Comparison of ENCODE assay signal across 11 cellular contexts in the genomic region with DNA sequence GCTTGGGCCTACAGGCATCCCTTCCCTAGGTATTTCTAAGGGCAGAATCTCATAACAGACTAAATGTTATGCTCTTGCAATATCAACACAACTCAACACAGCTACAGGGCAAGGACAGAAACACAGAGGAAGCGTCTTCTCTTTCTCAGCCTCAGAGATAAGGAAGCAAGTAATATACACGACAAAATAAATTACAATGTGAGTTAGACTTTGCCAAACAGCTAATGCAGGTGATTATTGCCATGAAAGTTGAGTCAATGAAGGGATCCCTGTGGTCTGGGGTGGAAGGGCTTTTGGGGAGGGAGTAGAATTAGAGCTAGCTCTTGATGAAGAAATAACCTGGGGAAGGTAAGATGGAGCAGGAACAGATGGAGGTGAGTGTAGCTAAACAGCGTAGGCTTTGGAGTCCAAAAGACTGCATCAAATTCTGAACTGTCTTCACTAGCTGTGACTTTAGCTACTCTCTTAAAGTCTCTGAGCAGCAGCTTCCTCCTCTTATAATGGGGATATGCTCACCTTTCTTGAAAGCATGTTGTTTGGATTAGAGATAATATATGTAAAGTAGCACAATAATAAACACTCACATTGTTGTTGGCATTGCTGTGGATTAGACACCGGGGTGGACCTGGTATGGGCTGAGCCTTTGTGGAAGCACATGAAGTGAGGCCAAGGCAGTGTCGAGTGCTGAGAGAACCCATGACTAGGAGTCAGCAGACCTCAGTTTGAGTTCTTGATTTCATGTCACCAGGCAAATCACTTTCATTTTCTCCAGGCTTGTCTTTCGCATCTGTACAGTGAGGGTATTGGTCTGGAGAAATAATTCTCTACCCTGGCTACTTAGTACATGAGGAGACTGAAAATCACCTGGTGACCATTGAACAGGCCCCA. TPM values are rescaled to one million over a fixed set of nuclear protein-coding genes. Genes with fewer than 3 reads are reported as not detected.
DNase-seq lines count a peak whose midpoint lies in the region; ATAC-seq, FAIRE-seq and TF ChIP-seq lines count a peak whose summit lies in the region.
"Had no signal": no experiment of that assay in that cellular context is flagged by ENCODE, and none has a peak within 500 bp of the region (broad histone marks: within the 10 kb centered on the region; RNA-seq: fewer than 3 reads in every experiment).

No MANE protein-coding gene starts in this region.

- no peak for TF ChIP-seq CTCF in GM12865 (IDR thresholded peaks at IDR 0.05; ENCODE audit: insufficient read depth, low read depth, low read length, missing control alignments)
- peak; percentile 62 for TF ChIP-seq CTCF in RWPE2 (IDR thresholded peaks at IDR 0.05; ENCODE audit: poor library complexity, severe bottlenecking)
- peak in 1 of 4 donors; percentile 5 for TF ChIP-seq CTCF in pancreas (IDR thresholded peaks at IDR 0.05)

- DNase-seq in GM12865 (ENCODE audit: low read depth) (peak; percentile 10), RWPE2 (ENCODE audit: low spot score) (no peak), foreskin melanocyte (peak; percentile 22), pancreas (no peak), amygdala (lab: John Stamatoyannopoulos, UW) (no peak), Right ventricle myocardium superior (no peak), left ventricle myocardium superior (no peak)
- DNase-seq: activated naive CD4-positive, alpha-beta T cell treated with Interleukin-2 at 50 U/mL for 16 hours had no signal

- H3K4me1 ChIP-seq in RWPE2 (ENCODE audit: insufficient read depth, poor library complexity, severe bottlenecking), result no peaks in the 10 kb centered on the region
- no peaks in the 10 kb centered on the region for H3K4me1 ChIP-seq in pancreas
- H3K4me1 ChIP-seq: uterus had no signal

- intact Hi-C loops in pancreas (cut with DNase I), result no loop called here
- intact Hi-C loops in Right ventricle myocardium superior (cut with DNase I), result loop anchor here (5.0 kb wide), 2 partner anchors 356 to 421 kb away; a partner anchor contains a TSS
- intact Hi-C loops in left ventricle myocardium superior (cut with micrococcal nuclease), result no loop called here

- H3K27me3 ChIP-seq in RWPE2 (ENCODE audit: insufficient read depth, poor library complexity, severe bottlenecking) (no peaks in the 10 kb centered on the region), pancreas (no peaks in the 10 kb centered on the region)
- H3K27me3 ChIP-seq: cardiac muscle cell, uterus had no signal

- no peaks in the 10 kb centered on the region for H3K36me3 ChIP-seq in RWPE2 (ENCODE audit: low read depth)
- no peaks in the 10 kb centered on the region for H3K36me3 ChIP-seq in pancreas
- H3K36me3 ChIP-seq: cardiac muscle cell, uterus had no signal

- H3K27ac ChIP-seq in RWPE2 (ENCODE audit: poor library complexity, severe bottlenecking) (no peak overlapping the region), pancreas (no peak overlapping the region)
- H3K27ac ChIP-seq: cardiac muscle cell had no signal

- 72 to 76% methylated on average over 6 of the region's 6 CpGs for WGBS in pancreas, 2 donors

- no peak for FAIRE-seq in pancreas (lab: Jason Lieb, UNC)

- ATAC-seq in RWPE2 (ENCODE audit: low read depth) (no peak), pancreas (peak in 3 of 4 donors; percentile 21 to 37 (median 28)), GM21515 (IDR thresholded peaks at IDR 0.05; ENCODE audit: unreplicated experiment) (no peak), Right ventricle myocardium superior (ENCODE audit: poor library complexity) (no peak), left ventricle myocardium superior (no peak)

- no peak overlapping the region for H3K4me3 ChIP-seq in GM12865 (ENCODE audit: low read depth, low read length)
- no peak overlapping the region for H3K4me3 ChIP-seq in RWPE2 (ENCODE audit: severe bottlenecking)
- no peak overlapping the region for H3K4me3 ChIP-seq in pancreas
- H3K4me3 ChIP-seq: cardiac muscle cell, uterus had no signal

- H3K9me3 ChIP-seq in RWPE2 (ENCODE audit: severe bottlenecking) (no peaks in the 10 kb centered on the region), pancreas (no peaks in the 10 kb centered on the region)
- H3K9me3 ChIP-seq: uterus had no signal

RNA-seq across cellular contexts. Expression of a gene that starts 41.0 kb away (rescaled TPM):
- total RNA-seq in pancreas (1 to 10 TPM in 3 of 6 donors, under 1 TPM in 3; 0.41 to 2.3 (median 1.2) TPM), Right ventricle myocardium superior (0.91 TPM), left ventricle myocardium superior (0.87 TPM)
- under 1 TPM; 0.53 to 0.99 TPM for polyA plus RNA-seq in pancreas

Comparison
In these comparisons a context has a peak if more than half of its experiments do, and no peak if none do; other contexts are left out.
1. DNase-seq: peak in GM12865 (single experiment) and foreskin melanocyte (single experiment); none in RWPE2 (single experiment), pancreas (0 of 6), amygdala (0 of 56), Right ventricle myocardium superior (single experiment) and left ventricle myocardium superior (single experiment).
2. ATAC-seq: peak in pancreas (3 of 4); none in RWPE2 (single experiment), GM21515 (single experiment), Right ventricle myocardium superior (single experiment) and left ventricle myocardium superior (single experiment).